2 cellular contexts compared by ENCODE assay signal in genomic region chr22:18934688-18935087, GRCh38. TPM values are rescaled to one million over a fixed set of nuclear protein-coding genes. Genes with fewer than 3 reads are reported as not detected.
"Had no signal": no experiment of that assay in that cellular context is flagged by ENCODE, and none has a peak within 500 bp of the region (broad histone marks: within the 10 kb centered on the region; RNA-seq: fewer than 3 reads in every experiment).

No MANE protein-coding gene starts in this region.

RNA-seq across cellular contexts. Expression of gene PRODH, which starts 1.4 kb away (rescaled TPM):
- total RNA-seq: activated naive CD8-positive, alpha-beta T cell treated with anti-CD3 and anti-CD28 coated beads for 36 hours had no signal

RNA-seq across cellular contexts. Expression of gene DGCR6, which starts 28.6 kb away (rescaled TPM):
- total RNA-seq: ascending aorta had no signal
